ENCODE assay signal across 9 cellular contexts in genomic region chr11:59037438-59037837, GRCh38. TPM values are rescaled to one million over a fixed set of nuclear protein-coding genes. Genes with fewer than 3 reads are reported as not detected.
A peak's percentile ranks its signal among the peaks of the same experiment; 100 is the strongest.
DNase-seq lines count a peak whose midpoint lies in the region; ATAC-seq and TF ChIP-seq lines count a peak whose summit lies in the region.
"Not testable (repeated sequence)": the region's sequence is repeated elsewhere in the genome, so short reads cannot be mapped to it uniquely, and the experiment has no call there.
"Had no signal": no experiment of that assay in that cellular context is flagged by ENCODE, and none has a peak within 500 bp of the region (broad histone marks: within the 10 kb centered on the region; RNA-seq: fewer than 3 reads in every experiment).

No MANE protein-coding gene starts in this region.

- intact Hi-C loops in Right ventricle myocardium inferior (cut with DNase I); mucosa of descending colon (cut with DNase I, micrococcal nuclease): not testable (repeated sequence)

- TF ChIP-seq CTCF in mucosa of descending colon (IDR thresholded peaks at IDR 0.05), result not testable (repeated sequence)

- H3K4me3 ChIP-seq in mucosa of descending colon, result not testable (repeated sequence)

- not testable (repeated sequence) for H3K9me3 ChIP-seq in mucosa of descending colon

- not testable (repeated sequence) for H3K36me3 ChIP-seq in mucosa of descending colon (ENCODE audit: low read depth)

- DNase-seq in COLO668 (lab: John Stamatoyannopoulos, UW; ENCODE audit: unreplicated experiment) (peak; percentile 33), NCI-H2029 treated with DMSO at 0.1 percent for 48 hours (lab: John Stamatoyannopoulos, UW) (peak; percentile 53), NOMO-1 treated with DMSO at 0.1 percent for 48 hours (lab: John Stamatoyannopoulos, UW; ENCODE audit: unreplicated experiment) (peak; percentile 35), left lobe of liver (ENCODE audit: low spot score) (peak; percentile 80)
- DNase-seq in Right ventricle myocardium inferior (ENCODE audit: missing footprints); mucosa of descending colon: not testable (repeated sequence)

- ATAC-seq in Right ventricle myocardium inferior, result peak; percentile 65
- ATAC-seq in left lobe of liver, result peak; percentile 98
- ATAC-seq in mucosa of descending colon, result peak; percentile 59

- H3K4me1 ChIP-seq in mucosa of descending colon (ENCODE audit: low read depth), result not testable (repeated sequence)

RNA-seq across cellular contexts. Expression of gene GLYATL1B, which starts 48.7 kb away (rescaled TPM):
- total RNA-seq in Right ventricle myocardium inferior (not detected), left lobe of liver (0.68 TPM), mucosa of descending colon (not detected)
- total RNA-seq: CD4-positive, alpha-beta T cell; Daoy; HT-29 had no signal
